30 cellular contexts compared by ENCODE assay signal in the genomic region with DNA sequence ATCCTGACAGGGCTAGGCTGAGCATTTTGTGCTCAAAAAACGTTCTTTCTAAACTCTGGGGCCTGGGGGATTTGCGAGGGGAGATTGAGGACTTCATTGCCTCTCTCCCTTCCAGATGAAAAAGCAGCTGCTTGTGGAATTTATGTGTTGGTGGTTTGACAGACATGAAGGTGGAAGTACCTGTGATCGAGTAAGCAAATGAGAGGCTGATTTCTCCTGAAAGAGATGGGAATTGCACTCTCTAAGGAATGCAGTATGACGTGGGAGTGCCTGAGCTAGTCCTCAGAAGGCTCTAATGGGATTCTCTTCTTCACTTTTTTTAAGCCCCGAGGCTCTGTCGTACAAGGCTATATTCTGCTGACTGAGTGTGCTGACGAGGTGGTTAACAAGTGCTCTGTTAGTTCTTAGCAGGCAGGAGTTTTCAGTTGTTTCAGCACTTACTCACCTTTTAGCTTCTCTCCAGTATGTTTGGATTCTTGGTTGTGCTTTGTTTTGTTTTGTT.
DNase-seq lines count a peak whose midpoint lies in the region; FAIRE-seq and TF ChIP-seq lines count a peak whose summit lies in the region.
"Had no signal": no experiment of that assay in that cellular context is flagged by ENCODE, and none has a peak within 500 bp of the region (broad histone marks: within the 10 kb centered on the region; RNA-seq: fewer than 3 reads in every experiment).

No MANE protein-coding gene starts in this region.

- no peaks in the 10 kb centered on the region for H3K36me3 ChIP-seq in H7 (replicated peaks; ENCODE audit: control insufficient read depth, insufficient read depth, low read length)
- H3K36me3 ChIP-seq: ascending aorta, Peyer's patch, prostate gland, uterus had no signal

- no peak for TF ChIP-seq CTCF in RWPE1 (conservative IDR thresholded peaks at IDR 0.05; ENCODE audit: low read depth)
- TF ChIP-seq CTCF in D721Med (IDR thresholded peaks at IDR 0.05; ENCODE audit: insufficient read depth, missing control alignments) = no peak

- DNase-seq in H7 (peak; percentile 17), amniotic epithelial cell (ENCODE audit: low read depth) (peak; percentile 10), iPS-NIHi7 (ENCODE audit: extremely low spot score) (peak; percentile 46), putamen (ENCODE audit: low spot score) (peak; percentile 4), RPMI8226 (no peak), RWPE1 (ENCODE audit: low spot score) (no peak), D721Med (ENCODE audit: insufficient read length, low spot score) (no peak), NCI-H2107 (lab: John Stamatoyannopoulos, UW) (no peak)
- DNase-seq: activated CD4-positive, alpha-beta T cell treated with anti-CD3 and anti-CD28 coated beads for 1 hour; activated CD8-positive, alpha-beta T cell treated with anti-CD3 and anti-CD28 coated beads, Interleukin-2, amount 10 ng/mL, durations not matched to agents 7 days and 5 days; activated naive CD8-positive, alpha-beta T cell treated with anti-CD3 and anti-CD28 coated beads for 36 hours; activated T-cell treated with anti-CD3 and anti-CD28 coated beads for 4 hours; EL; glutamatergic neuron; GM23248; NCI-H1092; NCI-H1694 treated with DMSO at 0.1 percent for 48 hours; NCI-H2171 treated with DMSO at 0.1 percent for 48 hours; NCI-H524; Peyer's patch; stimulated activated CD4-positive, alpha-beta T cell treated with anti-CD3 and anti-CD28 coated beads, Interleukin-15, amount 100 ng/mL, for 24 hours; stimulated activated naive CD4-positive, alpha-beta T cell treated with Interleukin-2 at 50 U/mL for 16 hours; testis; uterus had no signal

- no peak for FAIRE-seq in D721Med (lab: Jason Lieb, UNC)
- FAIRE-seq: TTC549 had no signal

- H3K4me3 ChIP-seq in H7 (ENCODE audit: insufficient read depth, low read depth, low read length) = no peak overlapping the region
- H3K4me3 ChIP-seq: ascending aorta, GM23248, lung, Peyer's patch, prostate gland, SK-N-MC, testis, uterus had no signal

- POLR2A ChIA-PET in RWPE1 (lab: Yijun Ruan, JAX; ENCODE audit: low non-redundant PET) = no interaction called here

- CTCF ChIA-PET in RWPE1 (lab: Yijun Ruan, JAX) = no interaction called here

- no peaks in the 10 kb centered on the region for H3K27me3 ChIP-seq in H7 (ENCODE audit: control insufficient read depth, insufficient read depth, low read length)
- H3K27me3 ChIP-seq: ascending aorta, Peyer's patch, testis, uterus had no signal

- no peak overlapping the region for H3K27ac ChIP-seq in RWPE1
- H3K27ac ChIP-seq: ascending aorta, C4-2B, GM23248, Peyer's patch, prostate gland, SK-N-MC, testis, uterus had no signal

Comparison
In these comparisons a context has a peak if more than half of its experiments do, and no peak if none do; other contexts are left out.
1. DNase-seq: peak in H7 (single experiment), amniotic epithelial cell (single experiment), iPS-NIHi7 (single experiment) and putamen (single experiment); none in RPMI8226 (single experiment), RWPE1 (single experiment), D721Med (single experiment) and NCI-H2107 (single experiment).